In the genomic region with DNA sequence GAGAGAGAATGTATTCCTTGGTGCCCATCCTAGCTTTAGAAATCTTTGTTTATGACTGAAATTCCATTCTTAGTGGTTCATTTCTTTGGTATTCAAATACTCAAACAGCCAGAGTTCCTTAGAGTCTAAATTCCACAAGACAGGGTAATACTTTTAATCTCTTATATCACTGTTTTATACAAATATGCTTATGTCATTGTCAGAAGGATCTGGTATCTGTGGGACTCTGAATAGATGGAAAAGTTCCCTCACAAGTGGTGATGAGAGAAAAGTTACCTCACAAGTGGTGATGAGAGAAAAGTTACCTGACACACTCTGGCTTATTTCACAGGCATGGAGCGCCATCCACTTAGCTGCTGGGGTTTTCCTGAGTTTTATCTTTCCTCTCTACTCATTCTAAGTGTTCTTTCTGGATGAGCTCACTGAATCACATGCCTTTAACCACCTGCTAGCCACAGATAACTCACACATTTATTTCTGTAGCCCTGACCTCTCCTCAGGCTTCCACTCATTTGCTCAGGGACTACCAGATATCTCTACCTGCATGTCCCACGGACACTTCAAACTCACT, we compare ENCODE assay signal across 12 cellular contexts.
A peak's percentile ranks its signal among the peaks of the same experiment; 100 is the strongest.
DNase-seq lines count a peak whose midpoint lies in the region; ATAC-seq and TF ChIP-seq lines count a peak whose summit lies in the region.
"Had no signal": no experiment of that assay in that cellular context is flagged by ENCODE, and none has a peak within 500 bp of the region (broad histone marks: within the 10 kb centered on the region; RNA-seq: fewer than 3 reads in every experiment).

No MANE protein-coding gene starts in this region.

- intact Hi-C loops in esophagus muscularis mucosa (cut with DNase I) = loop anchor here (10.0 kb wide), 1 partner anchor 134 kb away; no protein-coding TSS in a partner anchor
- intact Hi-C loops in activated CD8-positive, alpha-beta T cell treated with anti-CD3 and anti-CD28 coated beads for 36 hours (cut with micrococcal nuclease) = no loop called here

- TF ChIP-seq CTCF in esophagus muscularis mucosa (IDR thresholded peaks at IDR 0.05) (no peak), osteocyte (IDR thresholded peaks at IDR 0.05) (no peak)
- TF ChIP-seq CTCF in activated CD8-positive, alpha-beta T cell treated with anti-CD3 and anti-CD28 coated beads for 36 hours (IDR thresholded peaks at IDR 0.05) = no peak

- H3K27me3 ChIP-seq in esophagus muscularis mucosa = no peaks in the 10 kb centered on the region
- H3K27me3 ChIP-seq: ovary had no signal

- 60% methylated on average over 2 of the region's 2 CpGs for WGBS in esophagus muscularis mucosa

- ATAC-seq in HG03196 (IDR thresholded peaks at IDR 0.05; ENCODE audit: unreplicated experiment) = no peak
- ATAC-seq in GM18517 (IDR thresholded peaks at IDR 0.05; ENCODE audit: unreplicated experiment) = no peak
- no peak for ATAC-seq in activated CD8-positive, alpha-beta T cell treated with anti-CD3 and anti-CD28 coated beads for 36 hours

- POLR2A ChIA-PET in activated CD8-positive, alpha-beta T cell treated with anti-CD3 and anti-CD28 coated beads for 36 hours (lab: Charles Lee) = no interaction called here

- peak overlapping the region; percentile 25 to 75 (median 50) for H3K27ac ChIP-seq in esophagus muscularis mucosa (replicated peaks in 1 of 4)
- H3K27ac ChIP-seq: ovary had no signal

- H3K4me3 Mint-ChIP-seq in osteocyte (ENCODE audit: unreplicated experiment) = no peak overlapping the region
- no peak overlapping the region for H3K4me3 Mint-ChIP-seq in activated CD8-positive, alpha-beta T cell treated with anti-CD3 and anti-CD28 coated beads for 36 hours

- peaks cover 37% of the 10 kb centered on the region for H3K4me1 Mint-ChIP-seq in osteocyte (ENCODE audit: unreplicated experiment)
- no peaks in the 10 kb centered on the region for H3K4me1 Mint-ChIP-seq in activated CD8-positive, alpha-beta T cell treated with anti-CD3 and anti-CD28 coated beads for 36 hours (ENCODE audit: low read depth)

- H3K36me3 Mint-ChIP-seq in osteocyte (ENCODE audit: unreplicated experiment) = peaks cover 3% of the 10 kb centered on the region
- H3K36me3 Mint-ChIP-seq in activated CD8-positive, alpha-beta T cell treated with anti-CD3 and anti-CD28 coated beads for 36 hours (ENCODE audit: low read depth) = no peaks in the 10 kb centered on the region

- H3K4me1 ChIP-seq in esophagus muscularis mucosa = peaks cover 0 to 20% (median 13%) of the 10 kb centered on the region in 4 donors

- TF ChIP-seq EP300 in esophagus muscularis mucosa (IDR thresholded peaks at IDR 0.05) = no peak

- no peaks in the 10 kb centered on the region for H3K27me3 Mint-ChIP-seq in osteocyte (ENCODE audit: unreplicated experiment)
- no peaks in the 10 kb centered on the region for H3K27me3 Mint-ChIP-seq in activated CD8-positive, alpha-beta T cell treated with anti-CD3 and anti-CD28 coated beads for 36 hours

- peaks cover 7% of the 10 kb centered on the region for H3K9me3 Mint-ChIP-seq in osteocyte (ENCODE audit: unreplicated experiment)
- H3K9me3 Mint-ChIP-seq in activated CD8-positive, alpha-beta T cell treated with anti-CD3 and anti-CD28 coated beads for 36 hours = peaks cover 3% of the 10 kb centered on the region

- no peak overlapping the region for H3K4me3 ChIP-seq in esophagus muscularis mucosa
- H3K4me3 ChIP-seq: ovary had no signal

- no peaks in the 10 kb centered on the region for H3K9me3 ChIP-seq in esophagus muscularis mucosa
- H3K9me3 ChIP-seq: ovary had no signal

- peak; percentile 88 for DNase-seq in EL
- DNase-seq in NCI-H226 = peak; percentile 99
- no peak for DNase-seq in esophagus muscularis mucosa (ENCODE audit: extremely low spot score)
- no peak for DNase-seq in osteocyte (ENCODE audit: extremely low spot score, unreplicated experiment)
- DNase-seq in activated CD8-positive, alpha-beta T cell treated with anti-CD3 and anti-CD28 coated beads for 36 hours = no peak
- DNase-seq in COLO829 (ENCODE audit: low spot score) = no peak
- DNase-seq: activated naive CD4-positive, alpha-beta T cell treated with anti-CD3 and anti-CD28 coated beads, Interleukin-2, amount 50 U/mL, for 16 hours; Karpas-422; NCI-H446; ovary had no signal

- H3K36me3 ChIP-seq in esophagus muscularis mucosa = no peaks in the 10 kb centered on the region
- H3K36me3 ChIP-seq: ovary had no signal

- H3K27ac Mint-ChIP-seq in osteocyte (ENCODE audit: unreplicated experiment) = peak overlapping the region; percentile 52
- H3K27ac Mint-ChIP-seq in activated CD8-positive, alpha-beta T cell treated with anti-CD3 and anti-CD28 coated beads for 36 hours = no peak overlapping the region

- CTCF ChIA-PET in activated CD8-positive, alpha-beta T cell treated with anti-CD3 and anti-CD28 coated beads for 36 hours (lab: Charles Lee) = interaction anchor here (1.0 kb wide), 1 partner anchor 205 kb away, joined by 3 read pairs; no protein-coding TSS in a partner anchor

- TF ChIP-seq POLR2A in esophagus muscularis mucosa (IDR thresholded peaks at IDR 0.05; ENCODE audit: low read depth) = no peak

Comparison
In these comparisons a context has a peak if more than half of its experiments do, and no peak if none do; other contexts are left out.
1. DNase-seq: peak in EL (single experiment) and NCI-H226 (single experiment); none in esophagus muscularis mucosa (single experiment), osteocyte (single experiment), activated CD8-positive, alpha-beta T cell treated with anti-CD3 and anti-CD28 coated beads for 36 hours (single experiment) and COLO829 (single experiment).